ENCODE assay signal across 9 cellular contexts in the genomic region with DNA sequence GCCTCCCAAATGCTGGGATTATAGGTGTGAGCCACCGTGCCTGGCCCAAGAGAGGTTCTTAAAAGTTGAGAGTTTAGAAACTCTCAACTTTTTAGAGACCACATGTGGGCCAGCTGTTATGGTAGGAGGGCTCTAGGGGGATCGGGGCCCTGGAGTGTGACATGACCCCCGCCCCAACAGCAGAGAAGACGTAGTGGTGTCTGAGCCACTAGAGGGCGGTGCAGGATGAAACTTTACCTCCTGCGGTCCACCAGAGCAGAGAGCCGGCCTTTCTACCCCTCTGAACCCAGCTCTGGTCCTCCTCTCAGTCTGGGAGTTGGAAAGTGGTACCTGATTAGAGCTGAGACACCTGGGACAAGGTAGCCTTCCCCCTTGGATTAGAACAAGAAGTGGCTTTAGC. TPM values are rescaled to one million over a fixed set of nuclear protein-coding genes. Genes with fewer than 3 reads are reported as not detected.
DNase-seq lines count a peak whose midpoint lies in the region; ATAC-seq and TF ChIP-seq lines count a peak whose summit lies in the region.
"Had no signal": no experiment of that assay in that cellular context is flagged by ENCODE, and none has a peak within 500 bp of the region (broad histone marks: within the 10 kb centered on the region; RNA-seq: fewer than 3 reads in every experiment).

No MANE protein-coding gene starts in this region.

- TF ChIP-seq CTCF in Caco-2 (IDR thresholded peaks at IDR 0.05; ENCODE audit: insufficient read depth in 1 of 2, low read depth in 1 of 2, low read length in 1 of 2, severe bottlenecking in 1 of 2, unreplicated experiment in 1 of 2) (peak; percentile 97 to 98), fibroblast of villous mesenchyme (IDR thresholded peaks at IDR 0.05; ENCODE audit: insufficient read depth, low read depth, low read length) (peak; percentile 72), ovary (IDR thresholded peaks at IDR 0.05) (peak in 2 of 3 donors; percentile 29 to 33)

- no peak overlapping the region for H3K4me3 Mint-ChIP-seq in Caco-2 (ENCODE audit: unreplicated experiment)
- H3K4me3 Mint-ChIP-seq in activated T-helper 2 cell treated with anti-CD3 and anti-CD28 coated beads, Interferon-gamma antibody, Interleukin-2, Interleukin-4, amounts not matched to agents 10 μg/mL and 5 μg/mL and 100 μg/mL, durations not matched to agents 14 hours and 24 hours and 36 hours (ENCODE audit: low read depth) = no peak overlapping the region

- H3K4me1 ChIP-seq in Caco-2 = no peaks in the 10 kb centered on the region
- no peaks in the 10 kb centered on the region for H3K4me1 ChIP-seq in ovary (ENCODE audit: insufficient read depth)

- intact Hi-C loops in Caco-2 (cut with micrococcal nuclease; ENCODE audit: unreplicated experiment) = loop anchor here (1.0 kb wide), 1 partner anchor 40 kb away; no protein-coding TSS in a partner anchor
- intact Hi-C loops in activated T-helper 2 cell treated with anti-CD3 and anti-CD28 coated beads, Interferon-gamma antibody, Interleukin-2, Interleukin-4, amounts not matched to agents 10 μg/mL and 5 μg/mL and 100 μg/mL, durations not matched to agents 14 hours and 24 hours and 36 hours (cut with micrococcal nuclease) = no loop called here
- intact Hi-C loops in ovary (cut with DNase I) = loop anchor here in 1 of 4 donors (5.0 kb wide), 1 partner anchor 39 kb away; no protein-coding TSS in a partner anchor

- no peak overlapping the region for H3K27ac Mint-ChIP-seq in Caco-2 (ENCODE audit: unreplicated experiment)
- H3K27ac Mint-ChIP-seq in activated T-helper 2 cell treated with anti-CD3 and anti-CD28 coated beads, Interferon-gamma antibody, Interleukin-2, Interleukin-4, amounts not matched to agents 10 μg/mL and 5 μg/mL and 100 μg/mL, durations not matched to agents 14 hours and 24 hours and 36 hours = no peak overlapping the region

- TF ChIP-seq POLR2A in ovary (IDR thresholded peaks at IDR 0.05) = no peak

- WGBS in ovary, 3 donors = 21 to 24% (median 23%) methylated on average over 7 of the region's 7 CpGs

- POLR2A ChIA-PET in Caco-2 (lab: Charles Lee) = interaction anchor here (0.9 to 1.0 kb wide), 2 partner anchors 37 to 40 kb away, joined by 3 to 4 read pairs; a partner anchor contains a TSS

- CTCF ChIA-PET in Caco-2 (lab: Charles Lee) = interaction anchor here (0.5 to 2.1 kb wide), 21 partner anchors 15 to 157 kb away, joined by 3 to 24 read pairs (median 4); a partner anchor contains a TSS

- H3K36me3 ChIP-seq in Caco-2 (ENCODE audit: control insufficient read depth, insufficient read depth, low read length) = peaks cover 32% of the 10 kb centered on the region
- no peaks in the 10 kb centered on the region for H3K36me3 ChIP-seq in ovary

- no peaks in the 10 kb centered on the region for H3K9me3 ChIP-seq in Caco-2
- no peaks in the 10 kb centered on the region for H3K9me3 ChIP-seq in ovary

- peaks cover 56% of the 10 kb centered on the region for H3K36me3 Mint-ChIP-seq in Caco-2 (ENCODE audit: insufficient read depth, unreplicated experiment)
- peaks cover 74% of the 10 kb centered on the region for H3K36me3 Mint-ChIP-seq in activated T-helper 2 cell treated with anti-CD3 and anti-CD28 coated beads, Interferon-gamma antibody, Interleukin-2, Interleukin-4, amounts not matched to agents 10 μg/mL and 5 μg/mL and 100 μg/mL, durations not matched to agents 14 hours and 24 hours and 36 hours (ENCODE audit: low read depth)

- H3K4me3 ChIP-seq in Caco-2 (ENCODE audit: low read depth, low read length) (no peak overlapping the region), fibroblast of villous mesenchyme (ENCODE audit: low read depth, low read length) (no peak overlapping the region), ovary (no peak overlapping the region)

- ATAC-seq in HG02884 (IDR thresholded peaks at IDR 0.05; ENCODE audit: unreplicated experiment) (no peak), GM21381 (IDR thresholded peaks at IDR 0.05; ENCODE audit: unreplicated experiment) (no peak)

- H3K27me3 ChIP-seq in Caco-2 (replicated peaks; ENCODE audit: control insufficient read depth, insufficient read depth, low read length) (no peaks in the 10 kb centered on the region), ovary (no peaks in the 10 kb centered on the region)

- peak; percentile 80 to 85 for DNase-seq in Caco-2
- DNase-seq in HuH-7.5 (ENCODE audit: low spot score) = peak; percentile 77
- DNase-seq in OCI-M1 (lab: John Stamatoyannopoulos, UW) = peak; percentile 59
- DNase-seq in activated T-helper 2 cell treated with anti-CD3 and anti-CD28 coated beads, Interferon-gamma antibody, Interleukin-2, Interleukin-4, amounts not matched to agents 10 μg/mL and 5 μg/mL and 100 μg/mL, durations not matched to agents 14 hours and 24 hours and 36 hours (ENCODE audit: low spot score) = peak; percentile 33
- DNase-seq in fibroblast of villous mesenchyme (ENCODE audit: low read depth) = peak; percentile 63
- peak in 4 of 5 donors; percentile 31 to 61 (median 46) for DNase-seq in ovary

- H3K27ac ChIP-seq in ovary = no peak overlapping the region

- no TSS peak for BruUV-seq in Caco-2 (replicated peaks; lab: Mats Ljungman, UMichigan)

- no peaks in the 10 kb centered on the region for H3K4me1 Mint-ChIP-seq in Caco-2 (ENCODE audit: low read depth, unreplicated experiment)
- H3K4me1 Mint-ChIP-seq in activated T-helper 2 cell treated with anti-CD3 and anti-CD28 coated beads, Interferon-gamma antibody, Interleukin-2, Interleukin-4, amounts not matched to agents 10 μg/mL and 5 μg/mL and 100 μg/mL, durations not matched to agents 14 hours and 24 hours and 36 hours (ENCODE audit: low read depth) = peaks cover 14% of the 10 kb centered on the region

- no peak for TF ChIP-seq EP300 in ovary (IDR thresholded peaks at IDR 0.05)

- H3K9me3 Mint-ChIP-seq in Caco-2 (ENCODE audit: unreplicated experiment) = no peaks in the 10 kb centered on the region
- no peaks in the 10 kb centered on the region for H3K9me3 Mint-ChIP-seq in activated T-helper 2 cell treated with anti-CD3 and anti-CD28 coated beads, Interferon-gamma antibody, Interleukin-2, Interleukin-4, amounts not matched to agents 10 μg/mL and 5 μg/mL and 100 μg/mL, durations not matched to agents 14 hours and 24 hours and 36 hours

- H3K27me3 Mint-ChIP-seq in Caco-2 (ENCODE audit: insufficient read depth, unreplicated experiment) = no peaks in the 10 kb centered on the region
- H3K27me3 Mint-ChIP-seq in activated T-helper 2 cell treated with anti-CD3 and anti-CD28 coated beads, Interferon-gamma antibody, Interleukin-2, Interleukin-4, amounts not matched to agents 10 μg/mL and 5 μg/mL and 100 μg/mL, durations not matched to agents 14 hours and 24 hours and 36 hours (ENCODE audit: low read depth) = no peaks in the 10 kb centered on the region

RNA-seq across cellular contexts. Expression of a gene that starts 7.4 kb away (rescaled TPM):
- total RNA-seq in Caco-2 (2022) = 425 and 427 TPM in 2 replicates
- total RNA-seq in activated T-helper 2 cell treated with anti-CD3 and anti-CD28 coated beads, Interferon-gamma antibody, Interleukin-2, Interleukin-4, amounts not matched to agents 10 μg/mL and 5 μg/mL and 100 μg/mL, durations not matched to agents 14 hours and 24 hours and 36 hours = 192 and 199 TPM in 2 replicates
- total RNA-seq in fibroblast of villous mesenchyme = 32.4 and 41.6 TPM in 2 replicates
- total RNA-seq in ovary = 100 to 1,000 TPM; 125 to 197 (median 144) TPM
- polyA plus RNA-seq in ovary = 100 to 1,000 TPM; 138 to 162 TPM

RNA-seq across cellular contexts. Expression of a gene that starts 20.6 kb away (rescaled TPM):
- total RNA-seq in Caco-2 (2022) (24.3 and 30.5 TPM in 2 replicates), fibroblast of villous mesenchyme (not detected in 2 replicates), ovary (10 to 100 TPM in 1 of 7 donors, 1 to 10 TPM in 1, under 1 TPM in 5; 0.18 to 22.3 (median 0.82) TPM)
- total RNA-seq in activated T-helper 2 cell treated with anti-CD3 and anti-CD28 coated beads, Interferon-gamma antibody, Interleukin-2, Interleukin-4, amounts not matched to agents 10 μg/mL and 5 μg/mL and 100 μg/mL, durations not matched to agents 14 hours and 24 hours and 36 hours = not detected in 2 replicates
- under 1 TPM; 0.16 to 0.35 TPM for polyA plus RNA-seq in ovary
- total RNA-seq: skeletal muscle tissue had no signal

RNA-seq across cellular contexts. Expression of a gene that starts 37.0 kb away (rescaled TPM):
- total RNA-seq in Caco-2 (2022) = 110 and 118 TPM in 2 replicates
- total RNA-seq in activated T-helper 2 cell treated with anti-CD3 and anti-CD28 coated beads, Interferon-gamma antibody, Interleukin-2, Interleukin-4, amounts not matched to agents 10 μg/mL and 5 μg/mL and 100 μg/mL, durations not matched to agents 14 hours and 24 hours and 36 hours = 41.0 and 45.9 TPM in 2 replicates
- total RNA-seq in fibroblast of villous mesenchyme = 20.0 and 49.2 TPM in 2 replicates
- total RNA-seq in ovary = 10 to 100 TPM in 6 of 7 donors, 1 to 10 TPM in 1; 9.5 to 26.5 (median 21.8) TPM
- 10 to 100 TPM in 1 of 2 donors, 1 to 10 TPM in 1; 6.1 to 32.4 TPM for polyA plus RNA-seq in ovary

RNA-seq across cellular contexts. Expression of a gene that starts 59.3 kb away (rescaled TPM):
- 2.0 and 6.7 TPM in 2 replicates for total RNA-seq in Caco-2 (2022)
- 5.7 and 5.9 TPM in 2 replicates for total RNA-seq in activated T-helper 2 cell treated with anti-CD3 and anti-CD28 coated beads, Interferon-gamma antibody, Interleukin-2, Interleukin-4, amounts not matched to agents 10 μg/mL and 5 μg/mL and 100 μg/mL, durations not matched to agents 14 hours and 24 hours and 36 hours
- total RNA-seq in fibroblast of villous mesenchyme = 61.3 and 75.7 TPM in 2 replicates
- total RNA-seq in ovary = 10 to 100 TPM in 5 of 7 donors, 1 to 10 TPM in 2; 1.7 to 36.2 (median 12.1) TPM
- polyA plus RNA-seq in ovary = 10 to 100 TPM; 12.1 to 58.1 TPM

Comparison
In these comparisons a context has a peak if more than half of its experiments do, and no peak if none do; other contexts are left out.
1. CTCF ChIP-seq: peak in every context shown above with its lines; median percentile 98 in Caco-2; 72 in fibroblast of villous mesenchyme; 31 in ovary.